ENCODE assay signal across 8 cellular contexts in the genomic region with DNA sequence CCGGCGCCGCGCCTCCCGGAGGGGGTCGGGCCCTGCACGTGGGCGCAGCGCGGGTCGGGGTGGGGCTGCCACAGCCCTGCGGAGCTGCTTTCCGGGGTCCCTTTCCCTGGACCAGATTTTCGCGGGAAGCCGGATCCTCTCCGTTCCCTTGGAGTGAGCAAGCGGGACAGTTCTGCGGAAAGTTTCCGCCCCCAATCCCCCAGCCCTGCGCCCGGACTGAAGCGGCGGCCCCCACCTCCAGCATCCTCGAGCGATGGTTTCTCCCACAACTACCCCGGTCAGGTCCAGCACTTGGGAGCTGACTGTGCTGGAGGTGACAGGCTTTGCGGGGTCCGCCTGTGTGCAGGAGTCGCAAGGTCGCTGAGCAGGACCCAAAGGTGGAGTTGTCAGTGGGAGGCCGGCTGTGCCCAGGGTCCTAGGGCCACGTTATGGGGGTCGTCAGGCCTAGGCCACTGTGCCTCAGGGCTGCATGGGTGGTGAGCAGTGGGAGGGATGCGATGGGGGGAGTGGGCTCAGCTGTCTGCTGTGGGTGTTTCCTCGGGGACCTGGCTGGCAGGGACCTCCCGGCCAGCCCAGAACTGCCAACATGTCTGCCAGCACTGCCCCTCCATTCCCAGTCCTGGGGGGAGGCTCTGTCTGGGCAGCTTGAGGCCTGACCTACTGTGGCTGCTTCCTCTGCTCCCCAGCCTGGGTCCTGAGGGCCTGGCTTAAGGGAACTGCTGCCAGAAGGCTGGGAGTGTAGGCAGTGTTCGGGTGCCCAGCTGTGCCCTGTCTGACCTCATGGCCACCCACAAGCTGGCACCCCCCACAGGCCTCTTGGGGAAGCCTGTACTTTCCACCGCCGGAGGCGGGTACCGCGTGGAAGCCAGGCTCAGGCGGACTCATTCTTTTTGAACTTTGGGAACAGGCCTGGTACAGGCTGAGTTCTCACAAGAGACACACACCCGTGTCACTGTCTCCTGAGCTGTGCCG. TPM values are rescaled to one million over a fixed set of nuclear protein-coding genes. Genes with fewer than 3 reads are reported as not detected.
DNase-seq lines count a peak whose midpoint lies in the region; ATAC-seq and TF ChIP-seq lines count a peak whose summit lies in the region.

No MANE protein-coding gene starts in this region.

- intact Hi-C loops in colonic mucosa (cut with DNase I), result no loop called here

- peaks cover 3% of the 10 kb centered on the region; the same call in 1 of the 2 replicates for H3K4me1 ChIP-seq in SJCRH30
- H3K4me1 ChIP-seq in colonic mucosa, result peaks cover 9% of the 10 kb centered on the region

- H3K9me3 ChIP-seq in SJCRH30 (replicated peaks) (no peaks in the 10 kb centered on the region), colonic mucosa (no peaks in the 10 kb centered on the region)

- H3K36me3 ChIP-seq in SJCRH30 (no peaks in the 10 kb centered on the region), colonic mucosa (no peaks in the 10 kb centered on the region)

- TF ChIP-seq CTCF in colonic mucosa (IDR thresholded peaks at IDR 0.05), result no peak

- H3K27me3 ChIP-seq in SJCRH30 (no peaks in the 10 kb centered on the region), colonic mucosa (no peaks in the 10 kb centered on the region)

- peak overlapping the region; percentile 32 to 66 for H3K9ac ChIP-seq in colonic mucosa (ENCODE audit: low read depth in 2 of 2, low read length in 2 of 2)

- peak; percentile 7 for ATAC-seq in HG02870 (IDR thresholded peaks at IDR 0.05; ENCODE audit: unreplicated experiment)
- ATAC-seq in left lobe of liver, result peak; percentile 61
- peak; percentile 15 for ATAC-seq in stimulated activated naive CD8-positive, alpha-beta T cell treated with anti-CD3 and anti-CD28 coated beads, Interleukin-15, Interleukin-2, amounts not matched to agents 100 U/mL and 50 U/mL, for 24 hours

- H3K4me3 ChIP-seq in SJCRH30 (peak overlapping the region; percentile 95), colonic mucosa (peak overlapping the region; percentile 59)

- H3K27ac ChIP-seq in SJCRH30 (peak overlapping the region; percentile 64), colonic mucosa (peak overlapping the region; percentile 57)

- DNase-seq in SIG-M5 treated with dmso at 0.1 percent for 504 hours (lab: John Stamatoyannopoulos, UW; ENCODE audit: unreplicated experiment) (peak; percentile 43), SIG-M5 (lab: John Stamatoyannopoulos, UW) (no peak), SJCRH30 (peak; percentile 35 to 47), colonic mucosa (peak; percentile 43), left lobe of liver (ENCODE audit: low spot score) (peak; percentile 63), DMS153 (lab: John Stamatoyannopoulos, UW) (no peak)
- peak; percentile 48 for DNase-seq in stimulated activated naive CD8-positive, alpha-beta T cell treated with anti-CD3 and anti-CD28 coated beads, Interleukin-15, Interleukin-2, amounts not matched to agents 100 U/mL and 50 U/mL, for 24 hours

RNA-seq across cellular contexts. Expression of a gene that starts 0.7 kb away (rescaled TPM):
- total RNA-seq in SJCRH30 (2014; rRNA removed; shearing (Covaris generic)), result 37.3 and 39.6 TPM in 2 replicates
- total RNA-seq in colonic mucosa (100 to 1,000 TPM; 123 to 304 TPM), left lobe of liver (7.3 TPM)

RNA-seq across cellular contexts. Expression of a gene that starts 52.4 kb away (rescaled TPM):
- total RNA-seq in SJCRH30 (2014; rRNA removed; shearing (Covaris generic)), result 21.3 and 24.5 TPM in 2 replicates
- 10 to 100 TPM; 17.2 to 31.1 TPM for total RNA-seq in colonic mucosa
- total RNA-seq in left lobe of liver, result 14.5 TPM

Comparison
In these comparisons a context has a peak if more than half of its experiments do, and no peak if none do; other contexts are left out.
1. DNase-seq: peak in SIG-M5 treated with dmso at 0.1 percent for 504 hours (single experiment), SJCRH30 (2 of 2), colonic mucosa (single experiment), left lobe of liver (single experiment) and stimulated activated naive CD8-positive, alpha-beta T cell treated with anti-CD3 and anti-CD28 coated beads, Interleukin-15, Interleukin-2, amounts not matched to agents 100 U/mL and 50 U/mL, for 24 hours (single experiment); none in SIG-M5 (single experiment) and DMS153 (single experiment).
2. ATAC-seq: peak in every context shown above with its lines; median percentile 61 in left lobe of liver; 15 in stimulated activated naive CD8-positive, alpha-beta T cell treated with anti-CD3 and anti-CD28 coated beads, Interleukin-15, Interleukin-2, amounts not matched to agents 100 U/mL and 50 U/mL, for 24 hours; 7 in HG02870.